Comparison of ENCODE assay signal across 9 cellular contexts in genomic region chr7:127348247-127348631, GRCh38. TPM values are rescaled to one million over a fixed set of nuclear protein-coding genes. Genes with fewer than 3 reads are reported as not detected.
DNase-seq lines count a peak whose midpoint lies in the region; ATAC-seq and TF ChIP-seq lines count a peak whose summit lies in the region.
"Had no signal": no experiment of that assay in that cellular context is flagged by ENCODE, and none has a peak within 500 bp of the region (broad histone marks: within the 10 kb centered on the region; RNA-seq: fewer than 3 reads in every experiment).

No MANE protein-coding gene starts in this region.

- H3K79me2 ChIP-seq in MM.1S (ENCODE audit: low read length) (no peaks in the 10 kb centered on the region), neural progenitor cell (ENCODE audit: low read depth) (no peaks in the 10 kb centered on the region)

- TF ChIP-seq CTCF in CD14-positive monocyte (IDR thresholded peaks at IDR 0.05) (peak; percentile 12), MM.1S (IDR thresholded peaks at IDR 0.05; ENCODE audit: low read length) (no peak; the same call in 1 of the 2 replicates), dorsolateral prefrontal cortex (IDR thresholded peaks at IDR 0.05 in 54 of 56, conservative IDR thresholded peaks at IDR 0.05 in 2 of 56; ENCODE audit: low read depth in 1 of 56, partially characterized antibody in 56 of 56) (no peak), neural progenitor cell (IDR thresholded peaks at IDR 0.05) (no peak)

- peaks cover 27 to 40% (median 34%) of the 10 kb centered on the region in 3 donors for H3K27me3 Mint-ChIP-seq in CD14-positive monocyte (ENCODE audit: low read depth in 3 of 3)
- H3K27me3 Mint-ChIP-seq in neural progenitor cell (ENCODE audit: insufficient read depth, low read depth), result peaks cover 2% of the 10 kb centered on the region

- no peaks in the 10 kb centered on the region for H3K9me2 ChIP-seq in MM.1S (replicated peaks; ENCODE audit: insufficient read depth, low read length)

- no peaks in the 10 kb centered on the region for H3K27me3 ChIP-seq in MM.1S (replicated peaks; ENCODE audit: insufficient read depth, low read length)
- no peaks in the 10 kb centered on the region for H3K27me3 ChIP-seq in dorsolateral prefrontal cortex
- H3K27me3 ChIP-seq in neural progenitor cell, result peaks cover 58% of the 10 kb centered on the region

- H3K4me3 ChIP-seq in MM.1S (ENCODE audit: low read length), result peak overlapping the region; percentile 44
- H3K4me3 ChIP-seq in dorsolateral prefrontal cortex, result peak overlapping the region in 54 of 59 donors; percentile 7 to 61 (median 44)
- peak overlapping the region; percentile 44 for H3K4me3 ChIP-seq in neural progenitor cell

- peak overlapping the region; percentile 73 for H3K4me2 ChIP-seq in MM.1S (ENCODE audit: low read depth, low read length)
- peak overlapping the region; percentile 85 for H3K4me2 ChIP-seq in neural progenitor cell

- H3K9me3 Mint-ChIP-seq in CD14-positive monocyte (peaks cover 0 to 8% (median 3%) of the 10 kb centered on the region in 7 donors), neural progenitor cell (peaks cover 2% of the 10 kb centered on the region)

- no peaks in the 10 kb centered on the region for H3K36me3 ChIP-seq in MM.1S (replicated peaks; ENCODE audit: insufficient read depth, low read length)
- H3K36me3 ChIP-seq in neural progenitor cell, result no peaks in the 10 kb centered on the region

- no peak for ATAC-seq in esophagus mucosa
- no peak for ATAC-seq in GM19455 (IDR thresholded peaks at IDR 0.05; ENCODE audit: unreplicated experiment)

- no peaks in the 10 kb centered on the region for H3K4me1 ChIP-seq in MM.1S (ENCODE audit: low read length)
- peaks cover 3% of the 10 kb centered on the region for H3K4me1 ChIP-seq in neural progenitor cell

- peaks cover 16 to 22% of the 10 kb centered on the region in 2 donors for H3K36me3 Mint-ChIP-seq in CD14-positive monocyte
- peaks cover 3% of the 10 kb centered on the region for H3K36me3 Mint-ChIP-seq in neural progenitor cell

- H3K9ac ChIP-seq in MM.1S (ENCODE audit: low read length) (peak overlapping the region; percentile 19; the same call in 1 of the 2 replicates), neural progenitor cell (no peak overlapping the region)

- H3F3A ChIP-seq in MM.1S (ENCODE audit: insufficient read depth, low read length) (no peaks in the 10 kb centered on the region), neural progenitor cell (ENCODE audit: low read depth) (peaks cover 4% of the 10 kb centered on the region)

- intact Hi-C loops in CD14-positive monocyte (cut with micrococcal nuclease) (no loop called here), dorsolateral prefrontal cortex (cut with DNase I) (loop anchor here in 1 of 2 donors (5.0 kb wide), 2 partner anchors 44 to 96 kb away; partner anchors contain the start of genes GRM8 and ZNF800)

- no peaks in the 10 kb centered on the region for H4K20me1 ChIP-seq in MM.1S (ENCODE audit: insufficient read depth, low read length)
- H4K20me1 ChIP-seq in neural progenitor cell (ENCODE audit: low read depth), result peaks cover 7% of the 10 kb centered on the region

- H3K4me3 Mint-ChIP-seq in CD14-positive monocyte (peak overlapping the region; percentile 52 to 84), neural progenitor cell (peak overlapping the region; percentile 73)

- no peaks in the 10 kb centered on the region for H3K9me3 ChIP-seq in MM.1S (replicated peaks; ENCODE audit: insufficient read depth, low read length)
- no peaks in the 10 kb centered on the region for H3K9me3 ChIP-seq in neural progenitor cell (ENCODE audit: low read depth)

- DNase-seq in CD14-positive monocyte (ENCODE audit: low spot score) (no peak), MM.1S (no peak), dorsolateral prefrontal cortex (no peak), neural progenitor cell (ENCODE audit: low spot score) (no peak), NCI-H82 (lab: John Stamatoyannopoulos, UW) (no peak), NCI-H526 treated with DMSO at 0.1 percent for 48 hours (lab: John Stamatoyannopoulos, UW) (no peak)
- DNase-seq: HCEC 1CT had no signal

- H2AFZ ChIP-seq in MM.1S (ENCODE audit: low read length) (peak overlapping the region; percentile 26; the same call in 1 of the 2 replicates), neural progenitor cell (replicated peaks) (no peak overlapping the region)

- H3K27ac Mint-ChIP-seq in CD14-positive monocyte (no peak overlapping the region), neural progenitor cell (no peak overlapping the region)

- H3K4me1 Mint-ChIP-seq in CD14-positive monocyte (peaks cover 9% of the 10 kb centered on the region), neural progenitor cell (peaks cover 2% of the 10 kb centered on the region)

- H3K27ac ChIP-seq in MM.1S (ENCODE audit: low read length), result no peak overlapping the region
- no peak overlapping the region for H3K27ac ChIP-seq in dorsolateral prefrontal cortex
- no peak overlapping the region for H3K27ac ChIP-seq in neural progenitor cell

RNA-seq across cellular contexts. Expression of gene ZNF800, which starts 44.3 kb away (rescaled TPM):
- 10 to 100 TPM; 11.8 to 19.6 TPM for polyA plus RNA-seq in CD14-positive monocyte
- total RNA-seq in dorsolateral prefrontal cortex, result 10 to 100 TPM; 34.6 to 62.9 (median 48.6) TPM
- 9.2 and 26.0 TPM in 2 replicates for total RNA-seq in neural progenitor cell (ENCODE audit: low replicate concordance)
- total RNA-seq in esophagus mucosa, result 17.6 TPM
